Comparison of ENCODE assay signal across 1 cellular context in the genomic region with DNA sequence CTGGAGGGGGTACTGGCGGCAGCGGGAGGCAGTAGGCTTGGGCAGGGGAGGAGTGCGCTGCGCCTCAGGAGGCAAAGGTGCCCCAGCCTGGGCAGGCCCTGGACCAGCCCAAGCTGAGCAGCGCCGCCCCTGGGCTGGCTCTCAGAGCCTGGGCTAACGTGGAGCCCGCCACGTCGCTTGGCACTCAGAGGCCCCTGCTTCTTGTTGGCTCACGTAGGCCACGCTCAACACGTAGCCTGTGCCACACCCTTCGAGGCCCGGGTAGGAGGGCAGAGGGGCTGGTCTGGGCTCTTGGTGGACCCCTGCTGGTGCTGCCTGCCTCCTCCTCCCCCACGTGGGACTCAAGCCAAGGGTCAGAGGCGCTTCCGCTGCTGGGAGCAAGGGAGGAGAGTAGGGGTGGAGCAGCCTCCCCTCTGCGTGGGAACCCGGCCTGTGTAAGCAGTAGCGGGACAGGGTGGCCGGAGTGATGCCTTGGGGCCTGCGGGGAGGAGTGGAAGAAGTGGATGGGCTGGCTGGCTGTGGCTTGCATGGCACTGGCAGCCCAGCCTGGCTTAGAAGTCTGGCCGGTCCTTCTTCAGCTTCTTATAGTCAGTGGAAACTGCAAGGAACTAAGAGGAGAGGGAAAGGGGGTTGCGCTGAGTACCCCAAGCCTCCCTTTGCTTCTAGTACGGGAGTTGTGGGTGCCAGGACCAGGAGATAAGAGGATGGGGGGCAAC.
A peak's percentile ranks its signal among the peaks of the same experiment; 100 is the strongest.
TF ChIP-seq lines count a peak whose summit lies in the region.

No MANE protein-coding gene starts in this region.

TF ChIP-seq in K562, 482 proteins besides CTCF, POLR2A, EP300 and RAD21 (continues in another document):
- TF ChIP-seq SUPT5H (IDR thresholded peaks at IDR 0.05) = peak; percentile 50
- no peak for TF ChIP-seq GABPB2 (CRISPR knock-in tag; conservative IDR thresholded peaks at IDR 0.05)
- no peak for TF ChIP-seq SMAD3 (CRISPR knock-in tag; conservative IDR thresholded peaks at IDR 0.05)
- TF ChIP-seq KLF13 (tag; IDR thresholded peaks at IDR 0.05; ENCODE audit: borderline replicate concordance, low read depth) = no peak
- no peak for TF ChIP-seq POLR2H (tag; IDR thresholded peaks at IDR 0.05; ENCODE audit: low read depth)
- no peak for TF ChIP-seq ILF3 (IDR thresholded peaks at IDR 0.05; ENCODE audit: borderline replicate concordance)
- TF ChIP-seq, protein P1, sequence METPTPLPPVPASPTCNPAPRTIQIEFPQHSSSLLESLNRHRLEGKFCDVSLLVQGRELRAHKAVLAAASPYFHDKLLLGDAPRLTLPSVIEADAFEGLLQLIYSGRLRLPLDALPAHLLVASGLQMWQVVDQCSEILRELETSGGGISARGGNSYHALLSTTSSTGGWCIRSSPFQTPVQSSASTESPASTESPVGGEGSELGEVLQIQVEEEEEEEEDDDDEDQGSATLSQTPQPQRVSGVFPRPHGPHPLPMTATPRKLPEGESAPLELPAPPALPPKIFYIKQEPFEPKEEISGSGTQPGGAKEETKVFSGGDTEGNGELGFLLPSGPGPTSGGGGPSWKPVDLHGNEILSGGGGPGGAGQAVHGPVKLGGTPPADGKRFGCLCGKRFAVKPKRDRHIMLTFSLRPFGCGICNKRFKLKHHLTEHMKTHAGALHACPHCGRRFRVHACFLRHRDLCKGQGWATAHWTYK (CRISPR knock-in tag; IDR thresholded peaks at IDR 0.05) = peak; percentile 72; the same call in 1 of the 2 replicates
- TF ChIP-seq, protein P2, sequence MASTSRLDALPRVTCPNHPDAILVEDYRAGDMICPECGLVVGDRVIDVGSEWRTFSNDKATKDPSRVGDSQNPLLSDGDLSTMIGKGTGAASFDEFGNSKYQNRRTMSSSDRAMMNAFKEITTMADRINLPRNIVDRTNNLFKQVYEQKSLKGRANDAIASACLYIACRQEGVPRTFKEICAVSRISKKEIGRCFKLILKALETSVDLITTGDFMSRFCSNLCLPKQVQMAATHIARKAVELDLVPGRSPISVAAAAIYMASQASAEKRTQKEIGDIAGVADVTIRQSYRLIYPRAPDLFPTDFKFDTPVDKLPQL (IDR thresholded peaks at IDR 0.05; ENCODE audit: extremely low read depth, insufficient read length) = no peak
- TF ChIP-seq BRF1 (IDR thresholded peaks at IDR 0.05; ENCODE audit: borderline replicate concordance, extremely low read depth, insufficient read length) = no peak
- TF ChIP-seq ZC3H8 (IDR thresholded peaks at IDR 0.05) = no peak
- TF ChIP-seq SIN3B (IDR thresholded peaks at IDR 0.05; ENCODE audit: low read depth) = no peak
- no peak for TF ChIP-seq SMARCE1 (IDR thresholded peaks at IDR 0.05)
- no peak for TF ChIP-seq HMG20B (CRISPR knock-in tag; IDR thresholded peaks at IDR 0.05)
- TF ChIP-seq, protein P3, sequence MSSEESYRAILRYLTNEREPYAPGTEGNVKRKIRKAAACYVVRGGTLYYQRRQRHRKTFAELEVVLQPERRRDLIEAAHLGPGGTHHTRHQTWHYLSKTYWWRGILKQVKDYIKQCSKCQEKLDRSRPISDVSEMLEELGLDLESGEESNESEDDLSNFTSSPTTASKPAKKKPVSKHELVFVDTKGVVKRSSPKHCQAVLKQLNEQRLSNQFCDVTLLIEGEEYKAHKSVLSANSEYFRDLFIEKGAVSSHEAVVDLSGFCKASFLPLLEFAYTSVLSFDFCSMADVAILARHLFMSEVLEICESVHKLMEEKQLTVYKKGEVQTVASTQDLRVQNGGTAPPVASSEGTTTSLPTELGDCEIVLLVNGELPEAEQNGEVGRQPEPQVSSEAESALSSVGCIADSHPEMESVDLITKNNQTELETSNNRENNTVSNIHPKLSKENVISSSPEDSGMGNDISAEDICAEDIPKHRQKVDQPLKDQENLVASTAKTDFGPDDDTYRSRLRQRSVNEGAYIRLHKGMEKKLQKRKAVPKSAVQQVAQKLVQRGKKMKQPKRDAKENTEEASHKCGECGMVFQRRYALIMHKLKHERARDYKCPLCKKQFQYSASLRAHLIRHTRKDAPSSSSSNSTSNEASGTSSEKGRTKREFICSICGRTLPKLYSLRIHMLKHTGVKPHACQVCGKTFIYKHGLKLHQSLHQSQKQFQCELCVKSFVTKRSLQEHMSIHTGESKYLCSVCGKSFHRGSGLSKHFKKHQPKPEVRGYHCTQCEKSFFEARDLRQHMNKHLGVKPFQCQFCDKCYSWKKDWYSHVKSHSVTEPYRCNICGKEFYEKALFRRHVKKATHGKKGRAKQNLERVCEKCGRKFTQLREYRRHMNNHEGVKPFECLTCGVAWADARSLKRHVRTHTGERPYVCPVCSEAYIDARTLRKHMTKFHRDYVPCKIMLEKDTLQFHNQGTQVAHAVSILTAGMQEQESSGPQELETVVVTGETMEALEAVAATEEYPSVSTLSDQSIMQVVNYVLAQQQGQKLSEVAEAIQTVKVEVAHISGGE (CRISPR knock-in tag; IDR thresholded peaks at IDR 0.05) = 0 out of 6 replicates have a peak, but pooled peaks of 1 of the 3 experiments have one; percentile 11
- no peak for TF ChIP-seq PHF20 (IDR thresholded peaks at IDR 0.05; ENCODE audit: partially characterized antibody)
- no peak for TF ChIP-seq ZNF764 (CRISPR knock-in tag; IDR thresholded peaks at IDR 0.05; ENCODE audit: low read depth)
- TF ChIP-seq, protein P4, sequence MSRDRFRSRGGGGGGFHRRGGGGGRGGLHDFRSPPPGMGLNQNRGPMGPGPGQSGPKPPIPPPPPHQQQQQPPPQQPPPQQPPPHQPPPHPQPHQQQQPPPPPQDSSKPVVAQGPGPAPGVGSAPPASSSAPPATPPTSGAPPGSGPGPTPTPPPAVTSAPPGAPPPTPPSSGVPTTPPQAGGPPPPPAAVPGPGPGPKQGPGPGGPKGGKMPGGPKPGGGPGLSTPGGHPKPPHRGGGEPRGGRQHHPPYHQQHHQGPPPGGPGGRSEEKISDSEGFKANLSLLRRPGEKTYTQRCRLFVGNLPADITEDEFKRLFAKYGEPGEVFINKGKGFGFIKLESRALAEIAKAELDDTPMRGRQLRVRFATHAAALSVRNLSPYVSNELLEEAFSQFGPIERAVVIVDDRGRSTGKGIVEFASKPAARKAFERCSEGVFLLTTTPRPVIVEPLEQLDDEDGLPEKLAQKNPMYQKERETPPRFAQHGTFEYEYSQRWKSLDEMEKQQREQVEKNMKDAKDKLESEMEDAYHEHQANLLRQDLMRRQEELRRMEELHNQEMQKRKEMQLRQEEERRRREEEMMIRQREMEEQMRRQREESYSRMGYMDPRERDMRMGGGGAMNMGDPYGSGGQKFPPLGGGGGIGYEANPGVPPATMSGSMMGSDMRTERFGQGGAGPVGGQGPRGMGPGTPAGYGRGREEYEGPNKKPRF (IDR thresholded peaks at IDR 0.05; ENCODE audit: low read depth, low read length) = no peak
- TF ChIP-seq BHLHE40 (IDR thresholded peaks at IDR 0.05; ENCODE audit: low read length) = no peak
- peak; percentile 70 for TF ChIP-seq HMGN3 (IDR thresholded peaks at IDR 0.05; ENCODE audit: borderline replicate concordance, extremely low read depth, insufficient read length, low read depth, low read length)
- TF ChIP-seq NR4A1 (CRISPR knock-in tag; IDR thresholded peaks at IDR 0.05) = no peak
- TF ChIP-seq NR4A1 (tag; IDR thresholded peaks at IDR 0.05) = no peak
- 0 out of 2 replicates have a peak, but pooled peaks have one; percentile 19 for TF ChIP-seq ARID1B (IDR thresholded peaks at IDR 0.05)
- TF ChIP-seq, protein P5, sequence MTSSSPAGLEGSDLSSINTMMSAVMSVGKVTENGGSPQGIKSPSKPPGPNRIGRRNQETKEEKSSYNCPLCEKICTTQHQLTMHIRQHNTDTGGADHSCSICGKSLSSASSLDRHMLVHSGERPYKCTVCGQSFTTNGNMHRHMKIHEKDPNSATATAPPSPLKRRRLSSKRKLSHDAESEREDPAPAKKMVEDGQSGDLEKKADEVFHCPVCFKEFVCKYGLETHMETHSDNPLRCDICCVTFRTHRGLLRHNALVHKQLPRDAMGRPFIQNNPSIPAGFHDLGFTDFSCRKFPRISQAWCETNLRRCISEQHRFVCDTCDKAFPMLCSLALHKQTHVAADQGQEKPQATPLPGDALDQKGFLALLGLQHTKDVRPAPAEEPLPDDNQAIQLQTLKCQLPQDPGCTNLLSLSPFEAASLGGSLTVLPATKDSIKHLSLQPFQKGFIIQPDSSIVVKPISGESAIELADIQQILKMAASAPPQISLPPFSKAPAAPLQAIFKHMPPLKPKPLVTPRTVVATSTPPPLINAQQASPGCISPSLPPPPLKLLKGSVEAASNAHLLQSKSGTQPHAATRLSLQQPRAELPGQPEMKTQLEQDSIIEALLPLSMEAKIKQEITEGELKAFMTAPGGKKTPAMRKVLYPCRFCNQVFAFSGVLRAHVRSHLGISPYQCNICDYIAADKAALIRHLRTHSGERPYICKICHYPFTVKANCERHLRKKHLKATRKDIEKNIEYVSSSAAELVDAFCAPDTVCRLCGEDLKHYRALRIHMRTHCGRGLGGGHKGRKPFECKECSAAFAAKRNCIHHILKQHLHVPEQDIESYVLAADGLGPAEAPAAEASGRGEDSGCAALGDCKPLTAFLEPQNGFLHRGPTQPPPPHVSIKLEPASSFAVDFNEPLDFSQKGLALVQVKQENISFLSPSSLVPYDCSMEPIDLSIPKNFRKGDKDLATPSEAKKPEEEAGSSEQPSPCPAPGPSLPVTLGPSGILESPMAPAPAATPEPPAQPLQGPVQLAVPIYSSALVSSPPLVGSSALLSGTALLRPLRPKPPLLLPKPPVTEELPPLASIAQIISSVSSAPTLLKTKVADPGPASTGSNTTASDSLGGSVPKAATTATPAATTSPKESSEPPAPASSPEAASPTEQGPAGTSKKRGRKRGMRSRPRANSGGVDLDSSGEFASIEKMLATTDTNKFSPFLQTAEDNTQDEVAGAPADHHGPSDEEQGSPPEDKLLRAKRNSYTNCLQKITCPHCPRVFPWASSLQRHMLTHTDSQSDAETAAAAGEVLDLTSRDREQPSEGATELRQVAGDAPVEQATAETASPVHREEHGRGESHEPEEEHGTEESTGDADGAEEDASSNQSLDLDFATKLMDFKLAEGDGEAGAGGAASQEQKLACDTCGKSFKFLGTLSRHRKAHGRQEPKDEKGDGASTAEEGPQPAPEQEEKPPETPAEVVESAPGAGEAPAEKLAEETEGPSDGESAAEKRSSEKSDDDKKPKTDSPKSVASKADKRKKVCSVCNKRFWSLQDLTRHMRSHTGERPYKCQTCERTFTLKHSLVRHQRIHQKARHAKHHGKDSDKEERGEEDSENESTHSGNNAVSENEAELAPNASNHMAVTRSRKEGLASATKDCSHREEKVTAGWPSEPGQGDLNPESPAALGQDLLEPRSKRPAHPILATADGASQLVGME (CRISPR knock-in tag; IDR thresholded peaks at IDR 0.05) = no peak
- TF ChIP-seq MAFK (IDR thresholded peaks at IDR 0.05; ENCODE audit: low read length) = no peak
- TF ChIP-seq TSC22D4 (tag; IDR thresholded peaks at IDR 0.05) = no peak
- TF ChIP-seq IFI16 (CRISPR knock-in tag; IDR thresholded peaks at IDR 0.05) = no peak
- TF ChIP-seq, protein P6, sequence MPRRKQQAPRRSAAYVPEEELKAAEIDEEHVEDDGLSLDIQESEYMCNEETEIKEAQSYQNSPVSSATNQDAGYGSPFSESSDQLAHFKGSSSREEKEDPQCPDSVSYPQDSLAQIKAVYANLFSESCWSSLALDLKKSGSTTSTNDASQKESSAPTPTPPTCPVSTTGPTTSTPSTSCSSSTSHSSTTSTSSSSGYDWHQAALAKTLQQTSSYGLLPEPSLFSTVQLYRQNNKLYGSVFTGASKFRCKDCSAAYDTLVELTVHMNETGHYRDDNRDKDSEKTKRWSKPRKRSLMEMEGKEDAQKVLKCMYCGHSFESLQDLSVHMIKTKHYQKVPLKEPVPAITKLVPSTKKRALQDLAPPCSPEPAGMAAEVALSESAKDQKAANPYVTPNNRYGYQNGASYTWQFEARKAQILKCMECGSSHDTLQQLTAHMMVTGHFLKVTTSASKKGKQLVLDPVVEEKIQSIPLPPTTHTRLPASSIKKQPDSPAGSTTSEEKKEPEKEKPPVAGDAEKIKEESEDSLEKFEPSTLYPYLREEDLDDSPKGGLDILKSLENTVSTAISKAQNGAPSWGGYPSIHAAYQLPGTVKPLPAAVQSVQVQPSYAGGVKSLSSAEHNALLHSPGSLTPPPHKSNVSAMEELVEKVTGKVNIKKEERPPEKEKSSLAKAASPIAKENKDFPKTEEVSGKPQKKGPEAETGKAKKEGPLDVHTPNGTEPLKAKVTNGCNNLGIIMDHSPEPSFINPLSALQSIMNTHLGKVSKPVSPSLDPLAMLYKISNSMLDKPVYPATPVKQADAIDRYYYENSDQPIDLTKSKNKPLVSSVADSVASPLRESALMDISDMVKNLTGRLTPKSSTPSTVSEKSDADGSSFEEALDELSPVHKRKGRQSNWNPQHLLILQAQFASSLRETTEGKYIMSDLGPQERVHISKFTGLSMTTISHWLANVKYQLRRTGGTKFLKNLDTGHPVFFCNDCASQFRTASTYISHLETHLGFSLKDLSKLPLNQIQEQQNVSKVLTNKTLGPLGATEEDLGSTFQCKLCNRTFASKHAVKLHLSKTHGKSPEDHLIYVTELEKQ (CRISPR knock-in tag; IDR thresholded peaks at IDR 0.05) = no peak
- TF ChIP-seq BDP1 (IDR thresholded peaks at IDR 0.05; ENCODE audit: insufficient read depth, insufficient read length) = no peak
- no peak for TF ChIP-seq BMI1 (IDR thresholded peaks at IDR 0.05; ENCODE audit: low read length)
- TF ChIP-seq SIN3A (IDR thresholded peaks at IDR 0.05; ENCODE audit: borderline replicate concordance in 2 of 2, control insufficient read depth in 1 of 2, low read depth in 2 of 2, low read length in 2 of 2) = 0 out of 4 replicates have a peak, but pooled peaks of 1 of the 2 experiments have one; percentile 4
- TF ChIP-seq TGIF2 (CRISPR knock-in tag; IDR thresholded peaks at IDR 0.05) = no peak
- TF ChIP-seq, protein P7, sequence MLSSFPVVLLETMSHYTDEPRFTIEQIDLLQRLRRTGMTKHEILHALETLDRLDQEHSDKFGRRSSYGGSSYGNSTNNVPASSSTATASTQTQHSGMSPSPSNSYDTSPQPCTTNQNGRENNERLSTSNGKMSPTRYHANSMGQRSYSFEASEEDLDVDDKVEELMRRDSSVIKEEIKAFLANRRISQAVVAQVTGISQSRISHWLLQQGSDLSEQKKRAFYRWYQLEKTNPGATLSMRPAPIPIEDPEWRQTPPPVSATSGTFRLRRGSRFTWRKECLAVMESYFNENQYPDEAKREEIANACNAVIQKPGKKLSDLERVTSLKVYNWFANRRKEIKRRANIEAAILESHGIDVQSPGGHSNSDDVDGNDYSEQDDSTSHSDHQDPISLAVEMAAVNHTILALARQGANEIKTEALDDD (IDR thresholded peaks at IDR 0.05) = no peak
- no peak for TF ChIP-seq DIDO1 (tag; IDR thresholded peaks at IDR 0.05; ENCODE audit: low read depth)
- TF ChIP-seq DPF2 (IDR thresholded peaks at IDR 0.05) = 0 out of 2 replicates have a peak, but pooled peaks have one; percentile 39
- no peak for TF ChIP-seq KDM4B (IDR thresholded peaks at IDR 0.05; ENCODE audit: borderline replicate concordance in 2 of 2, low read depth in 1 of 2)
- 0 out of 2 replicates have a peak, but pooled peaks have one; percentile 14 for TF ChIP-seq NR2C1 (IDR thresholded peaks at IDR 0.05)
- TF ChIP-seq NR2C1 (tag; IDR thresholded peaks at IDR 0.05) = no peak
- TF ChIP-seq, protein P8, sequence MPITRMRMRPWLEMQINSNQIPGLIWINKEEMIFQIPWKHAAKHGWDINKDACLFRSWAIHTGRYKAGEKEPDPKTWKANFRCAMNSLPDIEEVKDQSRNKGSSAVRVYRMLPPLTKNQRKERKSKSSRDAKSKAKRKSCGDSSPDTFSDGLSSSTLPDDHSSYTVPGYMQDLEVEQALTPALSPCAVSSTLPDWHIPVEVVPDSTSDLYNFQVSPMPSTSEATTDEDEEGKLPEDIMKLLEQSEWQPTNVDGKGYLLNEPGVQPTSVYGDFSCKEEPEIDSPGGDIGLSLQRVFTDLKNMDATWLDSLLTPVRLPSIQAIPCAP (CRISPR knock-in tag; IDR thresholded peaks at IDR 0.05; ENCODE audit: borderline replicate concordance) = no peak
- TF ChIP-seq CEBPG (CRISPR knock-in tag; IDR thresholded peaks at IDR 0.05) = no peak
- TF ChIP-seq CEBPG (tag; conservative IDR thresholded peaks at IDR 0.05 in 1 of 2, IDR thresholded peaks at IDR 0.05 in 1 of 2) = no peak
- TF ChIP-seq NELFE (IDR thresholded peaks at IDR 0.05; ENCODE audit: insufficient read depth, insufficient read length) = no peak
